In genomic region chr19:51168571-51169282, GRCh38 we compare ENCODE assay signal across 2 cellular contexts.
A peak's percentile ranks its signal among the peaks of the same experiment; 100 is the strongest.
TF ChIP-seq lines count a peak whose summit lies in the region.

No MANE protein-coding gene starts in this region.

TF ChIP-seq in IMR-90, 13 proteins besides CTCF, POLR2A, EP300 and RAD21:
- TF ChIP-seq SMC3 (IDR thresholded peaks at IDR 0.05; ENCODE audit: low read depth, low read length) (no peak), ELK1 (IDR thresholded peaks at IDR 0.05; ENCODE audit: borderline replicate concordance, low read depth, low read length) (no peak), RFX5 (IDR thresholded peaks at IDR 0.05; ENCODE audit: low read depth, low read length) (no peak), CEBPB (IDR thresholded peaks at IDR 0.05; ENCODE audit: low read depth, low read length) (no peak), MAZ (IDR thresholded peaks at IDR 0.05; ENCODE audit: borderline replicate concordance, low read depth, low read length) (no peak), NFE2L2 (IDR thresholded peaks at IDR 0.05; ENCODE audit: low read depth, low read length) (no peak), MAFK (IDR thresholded peaks at IDR 0.05; ENCODE audit: low read depth, low read length) (no peak), RCOR1 (IDR thresholded peaks at IDR 0.05; ENCODE audit: insufficient replicate concordance, low read length) (no peak), FOS (IDR thresholded peaks at IDR 0.05; ENCODE audit: low read depth, low read length) (no peak), BHLHE40 (IDR thresholded peaks at IDR 0.05; ENCODE audit: low read depth, low read length) (peak; percentile 51), MXI1 (IDR thresholded peaks at IDR 0.05; ENCODE audit: borderline replicate concordance, low read depth, low read length) (no peak), CHD1 (IDR thresholded peaks at IDR 0.05; ENCODE audit: low read depth, low read length) (no peak), USF2 (IDR thresholded peaks at IDR 0.05; ENCODE audit: low read depth, low read length) (peak; percentile 58)

TF ChIP-seq in endothelial cell of umbilical vein, 7 proteins besides CTCF, POLR2A, EP300 and RAD21:
- TF ChIP-seq FOS (IDR thresholded peaks at IDR 0.05; ENCODE audit: borderline replicate concordance, insufficient read depth, low read length) (no peak), POLR2AphosphoS5 (IDR thresholded peaks at IDR 0.05; ENCODE audit: insufficient read depth, low read depth, low read length) (no peak), JUN (IDR thresholded peaks at IDR 0.05; ENCODE audit: borderline replicate concordance, insufficient read depth, insufficient read length, low read depth) (no peak), MAX (IDR thresholded peaks at IDR 0.05; ENCODE audit: insufficient read depth, insufficient read length) (no peak), EZH2 (IDR thresholded peaks at IDR 0.05; ENCODE audit: borderline replicate concordance, low read depth, low read length, severe bottlenecking) (no peak), MYC (IDR thresholded peaks at IDR 0.05; ENCODE audit: low read depth, low read length) (no peak), GATA2 (IDR thresholded peaks at IDR 0.05; ENCODE audit: insufficient read depth, insufficient read length, low read depth, low read length) (no peak)
